In the genomic region with DNA sequence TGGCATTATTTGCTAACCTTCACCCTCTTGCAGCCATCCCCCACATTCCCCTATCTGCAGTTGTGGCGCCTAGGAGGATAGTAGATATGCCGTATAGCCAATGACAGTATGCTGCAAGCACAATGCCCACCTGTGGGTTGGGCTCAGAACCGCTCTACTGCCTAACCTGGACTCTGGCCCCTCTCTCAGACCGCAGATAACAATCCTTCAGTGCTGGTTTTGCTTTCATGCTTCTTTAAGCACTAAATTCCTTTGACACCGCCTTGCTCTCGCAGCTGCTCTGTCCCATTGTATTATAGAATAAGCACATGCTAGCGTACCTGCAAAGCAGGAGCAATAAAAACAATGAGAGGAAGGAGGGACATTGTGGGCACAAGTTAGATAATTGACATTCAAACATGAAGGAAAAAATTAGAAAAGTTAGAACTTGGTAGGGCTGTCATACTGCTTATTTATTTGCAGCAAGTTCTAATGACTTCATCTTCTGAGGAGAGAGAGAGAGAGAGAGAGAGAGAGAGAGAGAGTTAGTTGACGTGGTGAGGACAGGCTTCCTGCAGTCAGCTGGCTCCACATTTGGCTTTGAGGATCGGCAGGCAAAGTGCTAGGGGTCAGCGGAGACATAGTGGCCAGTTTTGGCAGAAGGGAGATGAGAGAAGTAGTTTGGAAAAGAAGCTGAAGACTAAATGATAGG, we compare ENCODE assay signal across 16 cellular contexts. TPM values are rescaled to one million over a fixed set of nuclear protein-coding genes. Genes with fewer than 3 reads are reported as not detected.
DNase-seq lines count a peak whose midpoint lies in the region; ATAC-seq and TF ChIP-seq lines count a peak whose summit lies in the region.
"Had no signal": no experiment of that assay in that cellular context is flagged by ENCODE, and none has a peak within 500 bp of the region (broad histone marks: within the 10 kb centered on the region; RNA-seq: fewer than 3 reads in every experiment).

No MANE protein-coding gene starts in this region.

- H2BK120ac ChIP-seq in mesendoderm (ENCODE audit: low read depth, low read length): no peak overlapping the region

- TF ChIP-seq CTCF in right atrium auricular region (IDR thresholded peaks at IDR 0.05) (no peak), heart left ventricle (IDR thresholded peaks at IDR 0.05) (no peak), upper lobe of right lung (IDR thresholded peaks at IDR 0.05) (no peak), OCI-LY7 (conservative IDR thresholded peaks at IDR 0.05; ENCODE audit: low read length) (no peak), glutamatergic neuron (IDR thresholded peaks at IDR 0.05; ENCODE audit: partially characterized antibody, unreplicated experiment) (no peak)

- H4K8ac ChIP-seq in mesendoderm (ENCODE audit: low read depth, low read length): no peak overlapping the region

- no peak overlapping the region for H3K4ac ChIP-seq in mesendoderm (ENCODE audit: low read depth, low read length)

- H4K5ac ChIP-seq in mesendoderm (ENCODE audit: low read length): no peak overlapping the region

- H3K36me3 Mint-ChIP-seq in glutamatergic neuron (ENCODE audit: unreplicated experiment): no peaks in the 10 kb centered on the region

- H3K4me1 ChIP-seq in right atrium auricular region: peaks cover 0 to 16% of the 10 kb centered on the region in 2 donors
- H3K4me1 ChIP-seq in heart left ventricle: peaks cover 0 to 31% (median 9%) of the 10 kb centered on the region in 12 donors
- peaks cover 8% of the 10 kb centered on the region for H3K4me1 ChIP-seq in mesendoderm (ENCODE audit: control insufficient read depth, low read depth, low read length)
- peaks cover 5% of the 10 kb centered on the region for H3K4me1 ChIP-seq in upper lobe of right lung
- H3K4me1 ChIP-seq in OCI-LY7 (ENCODE audit: insufficient read depth, low read length, poor library complexity, severe bottlenecking): no peaks in the 10 kb centered on the region

- H3K9me2 ChIP-seq in OCI-LY7 (ENCODE audit: insufficient read depth, low read length): no peaks in the 10 kb centered on the region

- H3K27me3 ChIP-seq in right atrium auricular region: no peaks in the 10 kb centered on the region
- no peaks in the 10 kb centered on the region for H3K27me3 ChIP-seq in heart left ventricle
- H3K27me3 ChIP-seq in mesendoderm (ENCODE audit: insufficient read depth, low read length, poor library complexity): no peaks in the 10 kb centered on the region
- H3K27me3 ChIP-seq in upper lobe of right lung: no peaks in the 10 kb centered on the region
- H3K27me3 ChIP-seq: gastrocnemius medialis, ovary had no signal

- H3K9me3 ChIP-seq in right atrium auricular region (no peaks in the 10 kb centered on the region), heart left ventricle (peaks cover 0 to 5% (median 0%) of the 10 kb centered on the region in 12 donors), upper lobe of right lung (no peaks in the 10 kb centered on the region), OCI-LY7 (ENCODE audit: low read length) (no peaks in the 10 kb centered on the region)
- H3K9me3 ChIP-seq: gastrocnemius medialis, ovary had no signal

- TF ChIP-seq POLR2A in heart left ventricle (IDR thresholded peaks at IDR 0.05): no peak

- H2AFZ ChIP-seq in OCI-LY7 (ENCODE audit: low read length): no peak overlapping the region

- H3K18ac ChIP-seq in mesendoderm (ENCODE audit: low read length): no peak overlapping the region

- H3K27ac ChIP-seq in right atrium auricular region (peak overlapping the region in 1 of 2 donors; percentile 49), heart left ventricle (peak overlapping the region in 10 of 12 donors; percentile 33 to 76 (median 64)), mesendoderm (ENCODE audit: low read depth, low read length) (peak overlapping the region; percentile 40), upper lobe of right lung (no peak overlapping the region), OCI-LY7 (ENCODE audit: low read depth, low read length, poor library complexity, severe bottlenecking) (no peak overlapping the region)
- H3K27ac ChIP-seq: gastrocnemius medialis, HL-60, ovary had no signal

- no peaks in the 10 kb centered on the region for H3K36me3 ChIP-seq in right atrium auricular region
- H3K36me3 ChIP-seq in heart left ventricle: no peaks in the 10 kb centered on the region
- H3K36me3 ChIP-seq in mesendoderm (ENCODE audit: control insufficient read depth, insufficient read depth, low read length): no peaks in the 10 kb centered on the region
- no peaks in the 10 kb centered on the region for H3K36me3 ChIP-seq in upper lobe of right lung
- H3K36me3 ChIP-seq in OCI-LY7 (ENCODE audit: insufficient read depth, low read length): no peaks in the 10 kb centered on the region
- H3K36me3 ChIP-seq: gastrocnemius medialis, ovary had no signal

- H3K79me1 ChIP-seq in mesendoderm (ENCODE audit: low read length): peaks cover 16% of the 10 kb centered on the region

- H2BK5ac ChIP-seq in mesendoderm (ENCODE audit: low read length): no peak overlapping the region

- POLR2A ChIA-PET in OCI-LY7 (lab: Charles Lee): no interaction called here

- 48 to 61% (median 51%) methylated on average over 10 of the region's 10 CpGs for WGBS in heart left ventricle, 4 donors
- no CpG with 5 or more reads among the region's 10 CpGs for WGBS in mesendoderm (ENCODE audit: extremely low coverage, insufficient coverage, low lambda C conversion rate)

- H3K4me2 ChIP-seq in mesendoderm (ENCODE audit: low read length) (no peak overlapping the region), OCI-LY7 (ENCODE audit: low read length) (no peak overlapping the region)

- no peak overlapping the region for H3K23ac ChIP-seq in mesendoderm (ENCODE audit: low read length)

- no peak overlapping the region for H3K4me3 Mint-ChIP-seq in glutamatergic neuron (ENCODE audit: unreplicated experiment)
- H3K4me3 Mint-ChIP-seq: CD4-positive, alpha-beta T cell; T-helper 17 cell had no signal

- peaks cover 2% of the 10 kb centered on the region for H3K27me3 Mint-ChIP-seq in glutamatergic neuron (ENCODE audit: unreplicated experiment)
- H3K27me3 Mint-ChIP-seq: CD4-positive, alpha-beta T cell; T-helper 17 cell had no signal

- DNase-seq in Right ventricle myocardium inferior (ENCODE audit: missing footprints): no peak
- DNase-seq in right atrium auricular region (ENCODE audit: low spot score): no peak
- DNase-seq in heart left ventricle: peak in 3 of 5 donors; percentile 41 to 56 (median 53)
- peak; percentile 76 for DNase-seq in mesendoderm
- no peak for DNase-seq in upper lobe of right lung
- no peak for DNase-seq in OCI-LY7 (ENCODE audit: low spot score)
- DNase-seq in NCI-H748 (lab: John Stamatoyannopoulos, UW; ENCODE audit: unreplicated experiment): no peak
- DNase-seq in glutamatergic neuron: no peak
- DNase-seq: activated gamma-delta T cell; CD4-positive, alpha-beta T cell; gastrocnemius medialis; ovary; stimulated activated naive CD4-positive, alpha-beta T cell treated with Interleukin-2 at 50 U/mL for 16 hours; T-helper 17 cell had no signal

- peak overlapping the region; percentile 47 for H3K56ac ChIP-seq in mesendoderm (ENCODE audit: low read length)

- H2AK5ac ChIP-seq in mesendoderm (ENCODE audit: low read length): no peak overlapping the region

- no peak overlapping the region for H2BK15ac ChIP-seq in mesendoderm (replicated peaks; ENCODE audit: low read depth)

- intact Hi-C loops in Right ventricle myocardium inferior (cut with DNase I) (no loop called here), heart left ventricle (cut with DNase I) (no loop called here), upper lobe of right lung (cut with DNase I) (no loop called here), OCI-LY7 (cut with micrococcal nuclease; ENCODE audit: unreplicated experiment) (no loop called here)

- H3K4me1 Mint-ChIP-seq in glutamatergic neuron (ENCODE audit: low read depth, unreplicated experiment): peaks cover 8% of the 10 kb centered on the region

- ATAC-seq in Right ventricle myocardium inferior (peak; percentile 81), heart left ventricle (peak; percentile 78 to 86 (median 86)), upper lobe of right lung (peak; percentile 68)
- ATAC-seq: activated CD4-positive, CD25-positive, alpha-beta regulatory T cell treated with anti-CD3 and anti-CD28 coated beads, Interleukin-2, amount 50 U/mL, for 24 hours; gastrocnemius medialis; T-helper 17 cell had no signal

- H4K20me1 ChIP-seq in OCI-LY7 (ENCODE audit: insufficient read depth, low read length): no peaks in the 10 kb centered on the region

- CTCF ChIA-PET in OCI-LY7 (lab: Charles Lee; ENCODE audit: unreplicated experiment): no interaction called here

- H3K4me3 ChIP-seq in right atrium auricular region: no peak overlapping the region
- peak overlapping the region in 4 of 12 donors; percentile 19 to 34 (median 24) for H3K4me3 ChIP-seq in heart left ventricle
- no peak overlapping the region for H3K4me3 ChIP-seq in mesendoderm (ENCODE audit: low read length)
- H3K4me3 ChIP-seq in upper lobe of right lung: no peak overlapping the region
- H3K4me3 ChIP-seq in OCI-LY7 (ENCODE audit: low read depth, low read length, poor library complexity, severe bottlenecking): no peak overlapping the region
- H3K4me3 ChIP-seq: gastrocnemius medialis, ovary had no signal

- no peak overlapping the region for H3K9ac ChIP-seq in mesendoderm (ENCODE audit: low read length)

- no TSS peak for BruUV-seq in OCI-LY7 (replicated peaks; lab: Mats Ljungman, UMichigan)

- H3K79me2 ChIP-seq in mesendoderm (ENCODE audit: control insufficient read depth, insufficient read depth, low read length) (peaks cover 56% of the 10 kb centered on the region), OCI-LY7 (ENCODE audit: insufficient read depth, low read depth, low read length) (no peaks in the 10 kb centered on the region)

- H3K9me3 Mint-ChIP-seq in glutamatergic neuron (ENCODE audit: unreplicated experiment): peaks cover 3% of the 10 kb centered on the region
- H3K9me3 Mint-ChIP-seq: CD4-positive, alpha-beta T cell had no signal

- H3K27ac Mint-ChIP-seq in glutamatergic neuron (ENCODE audit: unreplicated experiment): no peak overlapping the region
- H3K27ac Mint-ChIP-seq: CD4-positive, alpha-beta T cell; T-helper 17 cell had no signal

RNA-seq across cellular contexts. Expression of gene WWC2, which starts 55.8 kb away (rescaled TPM):
- 30.2 TPM for total RNA-seq in Right ventricle myocardium inferior
- total RNA-seq in right atrium auricular region: 10 to 100 TPM; 22.4 to 22.7 TPM
- total RNA-seq in heart left ventricle: 10 to 100 TPM; 21.4 to 43.0 (median 36.5) TPM
- polyA plus RNA-seq in heart left ventricle: 10 to 100 TPM in 1 of 2 donors, 1 to 10 TPM in 1; 5.4 to 16.2 TPM
- 44.3 TPM for polyA plus RNA-seq in mesendoderm (2013, experiment 1 of 2)
- 44.8 TPM for polyA plus RNA-seq in mesendoderm (2013, experiment 2 of 2)
- total RNA-seq in upper lobe of right lung: 142 TPM
- not detected in 2 replicates for total RNA-seq in OCI-LY7 (2014; rRNA removed; shearing (Covaris generic))
- not detected in 2 replicates for total RNA-seq in OCI-LY7 (2022)
- total RNA-seq in glutamatergic neuron (ENCODE audit: unreplicated experiment): 18.2 TPM

Comparison
In these comparisons a context has a peak if more than half of its experiments do, and no peak if none do; other contexts are left out.
1. DNase-seq: peak in heart left ventricle (3 of 5) and mesendoderm (single experiment); none in Right ventricle myocardium inferior (single experiment), right atrium auricular region (single experiment), upper lobe of right lung (single experiment), OCI-LY7 (single experiment), NCI-H748 (single experiment) and glutamatergic neuron (single experiment).
2. H3K27ac ChIP-seq: peak in heart left ventricle (10 of 12) and mesendoderm (single experiment); none in upper lobe of right lung (single experiment) and OCI-LY7 (single experiment).
3. RNA of gene WWC2, which starts 55.8 kb away (total RNA-seq): 142 TPM in upper lobe of right lung (single experiment), 21.4 to 43.0 TPM in heart left ventricle, 30.2 TPM in Right ventricle myocardium inferior (single experiment), 22.4 to 22.7 TPM in right atrium auricular region and 18.2 TPM in glutamatergic neuron (single experiment); not detected in OCI-LY7; every median in the first group is over 10 times any median in the second.
4. Peak in every context shown above with its lines, with median percentiles within 50 percentile points of each other: ATAC-seq.